ENCODE assay signal across 10 cellular contexts in the genomic region with DNA sequence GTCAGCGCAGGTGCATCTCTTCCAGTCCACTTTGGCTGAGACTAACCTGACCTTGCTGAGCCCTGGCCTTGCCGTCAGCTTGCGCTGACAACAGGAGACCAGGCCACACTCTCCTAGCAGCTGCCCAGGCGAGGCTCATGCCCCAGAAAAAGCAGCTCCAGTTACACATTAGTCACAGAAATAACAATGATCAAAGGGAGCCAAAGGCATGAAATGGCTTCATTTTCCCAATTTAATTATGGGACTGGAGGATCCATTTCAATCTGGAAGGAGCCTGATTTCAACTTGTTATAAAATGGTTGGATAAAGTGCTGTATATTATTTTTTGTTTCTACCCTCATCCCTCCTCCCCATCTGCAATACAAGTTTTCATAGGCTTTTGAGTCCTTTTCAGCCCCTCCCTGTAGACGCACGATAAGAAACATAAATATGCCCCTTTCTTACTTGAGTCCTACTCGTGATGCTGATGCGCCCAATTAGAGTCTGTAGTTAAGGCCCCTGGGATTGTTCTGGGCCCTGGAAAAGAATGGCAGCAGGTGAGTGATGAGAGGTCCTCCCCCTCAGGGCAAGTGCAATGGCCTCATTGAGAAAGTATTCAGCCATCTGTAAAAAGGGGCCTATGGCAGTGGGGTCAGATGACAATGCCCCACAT.
A peak's percentile ranks its signal among the peaks of the same experiment; 100 is the strongest.
DNase-seq lines count a peak whose midpoint lies in the region; ATAC-seq, FAIRE-seq and TF ChIP-seq lines count a peak whose summit lies in the region.
"Had no signal": no experiment of that assay in that cellular context is flagged by ENCODE, and none has a peak within 500 bp of the region (broad histone marks: within the 10 kb centered on the region; RNA-seq: fewer than 3 reads in every experiment).

No MANE protein-coding gene starts in this region.

- no peak overlapping the region for H3K14ac ChIP-seq in H1 (ENCODE audit: insufficient read length)

- 89% methylated on average over 8 of the region's 8 CpGs; no CpG with 5 or more reads in 1 of the 2 experiments for WGBS in H1 (ENCODE audit: extremely low coverage in 1 of 2, insufficient coverage in 1 of 2, insufficient read length in 1 of 2, insufficient replicate concordance in 2 of 2, low coverage in 1 of 2, low lambda C conversion rate in 2 of 2, missing lambda C conversion rate in 1 of 2), 2 experiments

- H3K4me3 ChIP-seq in H1 (ENCODE audit: extremely low read depth in 1 of 4, insufficient read depth in 2 of 4, low read depth in 3 of 4, low read length in 4 of 4): no peak overlapping the region

- peak overlapping the region; percentile 88; the same call in 1 of the 2 replicates for H2BK12ac ChIP-seq in H1 (ENCODE audit: low read depth, low read length)

- no peak overlapping the region for H2BK20ac ChIP-seq in H1 (ENCODE audit: low read length)

- TF ChIP-seq RAD21 in H1 (IDR thresholded peaks at IDR 0.05 in 1 of 2, conservative IDR thresholded peaks at IDR 0.05 in 1 of 2; ENCODE audit: low read depth in 2 of 2, low read length in 2 of 2): no peak

- H3K23me2 ChIP-seq in H1 (ENCODE audit: low read depth, low read length): no peaks in the 10 kb centered on the region

- H4K20me1 ChIP-seq in H1 (replicated peaks in 1 of 2; ENCODE audit: control insufficient read depth in 1 of 2, insufficient read depth in 2 of 2, low read length in 2 of 2): no peaks in the 10 kb centered on the region

- no peaks in the 10 kb centered on the region for H3K36me3 ChIP-seq in H1 (ENCODE audit: control insufficient read depth in 2 of 4, insufficient read depth in 4 of 4, low read length in 3 of 4)

- H3K27ac ChIP-seq in H1 (ENCODE audit: low read depth, low read length): no peak overlapping the region

- H2AFZ ChIP-seq in H1 (ENCODE audit: low read length): no peak overlapping the region

- TF ChIP-seq CTCF in H1 (IDR thresholded peaks at IDR 0.05; ENCODE audit: control extremely low read depth in 1 of 3, insufficient read depth in 1 of 3, low read depth in 1 of 3, low read length in 3 of 3): no peak

- no peaks in the 10 kb centered on the region for H3K9me3 ChIP-seq in H1 (ENCODE audit: insufficient read depth in 2 of 2, low read depth in 1 of 2, low read length in 1 of 2)

- in situ Hi-C loops in ACHN (cut with HindIII; ENCODE audit: low pct_ligation_motif_present, low pct_unique_long_range_greater_than_20kb, low sequenced_read_pairs): no loop called here

- peaks cover 0 to 13% (median 6%) of the 10 kb centered on the region in 4 experiments; a peak in 5 of 7 replicates for H3K4me1 ChIP-seq in H1 (replicated peaks in 1 of 4; ENCODE audit: control insufficient read depth in 3 of 4, insufficient read depth in 4 of 4, low read length in 3 of 4)

- H2AK5ac ChIP-seq in H1 (ENCODE audit: low read depth, low read length): no peak overlapping the region

- DNase-seq in GM03348 (ENCODE audit: low spot score) (peak; percentile 16), NCI-H510A (lab: John Stamatoyannopoulos, UW) (peak; percentile 57), H1 (ENCODE audit: low read depth in 1 of 2, low spot score in 2 of 2) (peak in 1 of 2 experiments; percentile 39), occipital lobe (lab: John Stamatoyannopoulos, UW) (peak; percentile 26), ACHN (no peak), NCI-H82 treated with DMSO at 0.1 percent for 48 hours (lab: John Stamatoyannopoulos, UW; ENCODE audit: unreplicated experiment) (no peak)
- DNase-seq in stimulated activated naive CD8-positive, alpha-beta T cell treated with anti-CD3 and anti-CD28 coated beads, Interleukin-15, Interleukin-2, amounts not matched to agents 100 U/mL and 50 U/mL, for 24 hours: no peak
- DNase-seq in activated CD4-positive, alpha-beta T cell treated with anti-CD3 and anti-CD28 coated beads, Interleukin-2, amount 50 U/mL, for 1 hour: no peak
- DNase-seq: T-cell had no signal

- no peak overlapping the region for H3K23ac ChIP-seq in H1 (ENCODE audit: insufficient read length)

- H3K4ac ChIP-seq in H1 (replicated peaks; ENCODE audit: insufficient read length, low read depth, low read length): no peak overlapping the region

- no peak for FAIRE-seq in H1 (lab: Jason Lieb, UNC)

- POLR2A ChIA-PET in H1 (lab: Charles Lee; ENCODE audit: partially characterized antibody): interaction anchor here (1.6 kb wide), 1 partner anchor 433 kb away, joined by 5 read pairs; a partner anchor contains a TSS

- no peak for TF ChIP-seq EP300 in H1 (IDR thresholded peaks at IDR 0.05; ENCODE audit: borderline replicate concordance in 1 of 2, low read depth in 2 of 2, low read length in 2 of 2)

- ATAC-seq in stimulated activated naive CD8-positive, alpha-beta T cell treated with anti-CD3 and anti-CD28 coated beads, Interleukin-15, Interleukin-2, amounts not matched to agents 100 U/mL and 50 U/mL, for 24 hours: no peak
- ATAC-seq: activated naive CD4-positive, alpha-beta T cell treated with anti-CD3 and anti-CD28 coated beads, Interleukin-2, amount 50 U/mL, for 72 hours; T-cell had no signal

- no peak overlapping the region for H3K18ac ChIP-seq in H1 (ENCODE audit: extremely low read depth, low read length)

- peak overlapping the region; percentile 45 for H4K91ac ChIP-seq in H1 (replicated peaks; ENCODE audit: insufficient read length, low read length)

- H2BK15ac ChIP-seq in H1 (ENCODE audit: low read length): 0 out of 2 replicates have a peak overlapping the region, but pooled peaks have one; percentile 73

- H4K8ac ChIP-seq in H1 (ENCODE audit: extremely low read depth, insufficient read depth, low read length): no peak overlapping the region

- H3K56ac ChIP-seq in H1 (replicated peaks; ENCODE audit: insufficient read length, low read depth, low read length): no peak overlapping the region

- H4K5ac ChIP-seq in H1 (ENCODE audit: insufficient read length, low read depth, low read length): no peak overlapping the region

- no peak overlapping the region for H3K9ac ChIP-seq in H1 (replicated peaks in 1 of 4; ENCODE audit: extremely low read depth in 1 of 4, low read depth in 3 of 4, low read length in 3 of 4)

- no peak overlapping the region for H3K4me2 ChIP-seq in H1 (ENCODE audit: insufficient read depth in 1 of 2, low read depth in 2 of 2, low read length in 2 of 2)

- H2BK5ac ChIP-seq in H1 (ENCODE audit: low read depth, low read length): 0 out of 2 replicates have a peak overlapping the region, but pooled peaks have one; percentile 49

- H3K27me3 ChIP-seq in H1 (replicated peaks in 1 of 4; ENCODE audit: control insufficient read depth in 3 of 4, extremely low read depth in 1 of 4, insufficient read depth in 3 of 4, low read length in 3 of 4): peaks cover 0 to 2% (median under 1%) of the 10 kb centered on the region in 4 experiments; a peak in 1 of 7 replicates

- no peaks in the 10 kb centered on the region for H3K79me2 ChIP-seq in H1 (ENCODE audit: control insufficient read depth in 1 of 2, insufficient read depth in 2 of 2, low read length in 2 of 2)

- H2BK120ac ChIP-seq in H1 (replicated peaks; ENCODE audit: low read depth, low read length): no peak overlapping the region

- CTCF ChIA-PET in H1 (lab: Charles Lee; ENCODE audit: partially characterized antibody): interaction anchor here (0.6 to 7.9 kb wide), 60 partner anchors 8 to 515 kb away, joined by 3 to 79 read pairs (median 4); a partner anchor contains a TSS

- no peak for TF ChIP-seq POLR2A in H1 (IDR thresholded peaks at IDR 0.05; ENCODE audit: control extremely low read depth in 1 of 2, low read depth in 2 of 2, low read length in 2 of 2)

- H3K79me1 ChIP-seq in H1 (ENCODE audit: low read depth, low read length): no peaks in the 10 kb centered on the region

TF ChIP-seq in H1, 55 proteins besides CTCF, POLR2A, EP300 and RAD21 (continues in another document):
- TF ChIP-seq, protein P1, sequence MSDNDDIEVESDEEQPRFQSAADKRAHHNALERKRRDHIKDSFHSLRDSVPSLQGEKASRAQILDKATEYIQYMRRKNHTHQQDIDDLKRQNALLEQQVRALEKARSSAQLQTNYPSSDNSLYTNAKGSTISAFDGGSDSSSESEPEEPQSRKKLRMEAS (IDR thresholded peaks at IDR 0.05): no peak
- TF ChIP-seq, protein P2, sequence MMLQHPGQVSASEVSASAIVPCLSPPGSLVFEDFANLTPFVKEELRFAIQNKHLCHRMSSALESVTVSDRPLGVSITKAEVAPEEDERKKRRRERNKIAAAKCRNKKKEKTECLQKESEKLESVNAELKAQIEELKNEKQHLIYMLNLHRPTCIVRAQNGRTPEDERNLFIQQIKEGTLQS (IDR thresholded peaks at IDR 0.05; ENCODE audit: insufficient read depth, low read depth, low read length): no peak
- TF ChIP-seq BACH1 (IDR thresholded peaks at IDR 0.05; ENCODE audit: low read length) (no peak), RNF2 (IDR thresholded peaks at IDR 0.05; ENCODE audit: borderline replicate concordance, low read depth, low read length, missing control alignments, poor library complexity, severe bottlenecking) (no peak), RXRA (IDR thresholded peaks at IDR 0.05; ENCODE audit: insufficient read depth, low read depth, low read length) (no peak), SIN3A (conservative IDR thresholded peaks at IDR 0.05 in 1 of 2, IDR thresholded peaks at IDR 0.05 in 1 of 2; ENCODE audit: low read depth in 1 of 2, low read length in 2 of 2) (no peak), EZH2 (IDR thresholded peaks at IDR 0.05; ENCODE audit: low read depth, low read length, severe bottlenecking) (no peak)
- TF ChIP-seq, protein P3, sequence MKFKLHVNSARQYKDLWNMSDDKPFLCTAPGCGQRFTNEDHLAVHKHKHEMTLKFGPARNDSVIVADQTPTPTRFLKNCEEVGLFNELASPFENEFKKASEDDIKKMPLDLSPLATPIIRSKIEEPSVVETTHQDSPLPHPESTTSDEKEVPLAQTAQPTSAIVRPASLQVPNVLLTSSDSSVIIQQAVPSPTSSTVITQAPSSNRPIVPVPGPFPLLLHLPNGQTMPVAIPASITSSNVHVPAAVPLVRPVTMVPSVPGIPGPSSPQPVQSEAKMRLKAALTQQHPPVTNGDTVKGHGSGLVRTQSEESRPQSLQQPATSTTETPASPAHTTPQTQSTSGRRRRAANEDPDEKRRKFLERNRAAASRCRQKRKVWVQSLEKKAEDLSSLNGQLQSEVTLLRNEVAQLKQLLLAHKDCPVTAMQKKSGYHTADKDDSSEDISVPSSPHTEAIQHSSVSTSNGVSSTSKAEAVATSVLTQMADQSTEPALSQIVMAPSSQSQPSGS (IDR thresholded peaks at IDR 0.05; ENCODE audit: low read length): no peak
- TF ChIP-seq, protein P4, sequence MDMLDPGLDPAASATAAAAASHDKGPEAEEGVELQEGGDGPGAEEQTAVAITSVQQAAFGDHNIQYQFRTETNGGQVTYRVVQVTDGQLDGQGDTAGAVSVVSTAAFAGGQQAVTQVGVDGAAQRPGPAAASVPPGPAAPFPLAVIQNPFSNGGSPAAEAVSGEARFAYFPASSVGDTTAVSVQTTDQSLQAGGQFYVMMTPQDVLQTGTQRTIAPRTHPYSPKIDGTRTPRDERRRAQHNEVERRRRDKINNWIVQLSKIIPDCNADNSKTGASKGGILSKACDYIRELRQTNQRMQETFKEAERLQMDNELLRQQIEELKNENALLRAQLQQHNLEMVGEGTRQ (IDR thresholded peaks at IDR 0.05; ENCODE audit: low read length): no peak

Comparison
In these comparisons a context has a peak if more than half of its experiments do, and no peak if none do; other contexts are left out.
1. DNase-seq: peak in GM03348 (single experiment), NCI-H510A (single experiment) and occipital lobe (single experiment); none in stimulated activated naive CD8-positive, alpha-beta T cell treated with anti-CD3 and anti-CD28 coated beads, Interleukin-15, Interleukin-2, amounts not matched to agents 100 U/mL and 50 U/mL, for 24 hours (single experiment), ACHN (single experiment), activated CD4-positive, alpha-beta T cell treated with anti-CD3 and anti-CD28 coated beads, Interleukin-2, amount 50 U/mL, for 1 hour (single experiment) and NCI-H82 treated with DMSO at 0.1 percent for 48 hours (single experiment).